Comparison of ENCODE assay signal across 1 cellular context in genomic region chr22:29080061-29080975, GRCh38.
TF ChIP-seq lines count a peak whose summit lies in the region.

No MANE protein-coding gene starts in this region.

TF ChIP-seq in SK-N-SH treated with all-trans-retinoic acid at 6 μM for 48 hours, 23 proteins besides CTCF, POLR2A, EP300 and RAD21 (continued from another document):
- TF ChIP-seq OSR1 (CRISPR knock-in tag; IDR thresholded peaks at IDR 0.05) (no peak), ZFP3 (CRISPR knock-in tag; IDR thresholded peaks at IDR 0.05) (no peak), ISL1 (CRISPR knock-in tag; IDR thresholded peaks at IDR 0.05) (no peak), BACH2 (CRISPR knock-in tag; IDR thresholded peaks at IDR 0.05; ENCODE audit: borderline replicate concordance) (no peak)
